22 cellular contexts compared by ENCODE assay signal in the genomic region with DNA sequence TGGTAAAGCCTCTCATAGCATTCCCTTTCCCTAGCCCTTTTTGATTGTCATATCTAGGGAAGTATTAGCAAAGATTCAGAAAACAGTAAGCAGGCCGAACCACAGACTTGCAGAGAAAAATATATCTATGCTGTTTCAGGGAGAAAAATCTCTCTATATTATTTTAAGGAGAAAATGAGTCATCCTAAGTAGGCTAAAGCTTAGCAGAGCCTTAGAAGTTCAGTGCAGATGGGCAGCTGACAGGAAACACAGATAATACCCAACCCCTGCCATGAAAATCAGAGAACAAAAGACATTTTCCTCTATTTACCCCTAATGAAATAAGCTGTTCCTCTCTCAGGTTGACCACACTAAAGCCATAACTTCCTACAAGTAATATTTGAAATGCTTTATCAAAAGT. TPM values are rescaled to one million over a fixed set of nuclear protein-coding genes. Genes with fewer than 3 reads are reported as not detected.
"Had no signal": no experiment of that assay in that cellular context is flagged by ENCODE, and none has a peak within 500 bp of the region (broad histone marks: within the 10 kb centered on the region; RNA-seq: fewer than 3 reads in every experiment).

No MANE protein-coding gene starts in this region.

- H3K9me3 Mint-ChIP-seq: activated naive CD4-positive, alpha-beta T cell treated with anti-CD3 and anti-CD28 coated beads for 36 hours; activated naive CD8-positive, alpha-beta T cell treated with anti-CD3 and anti-CD28 coated beads, Interleukin-2, amount 50 U/mL, for 24 hours; activated T-helper 2 cell treated with anti-CD3 and anti-CD28 coated beads, Interferon-gamma antibody, Interleukin-2, Interleukin-4, amounts not matched to agents 10 μg/mL and 5 μg/mL and 100 μg/mL, durations not matched to agents 14 hours and 24 hours and 36 hours; nephron progenitor cell; T-helper 1 cell treated with Interleukin-12 subunit alpha and Interleukin-12 subunit beta and Interleukin-4 antibody, amounts not matched to agents 30 μg/mL and 1 μg/mL, for 36 hours had no signal

- H3K27me3 ChIP-seq: esophagus squamous epithelium, hepatocyte, thyroid gland had no signal

- H3K4me2 ChIP-seq: hepatocyte had no signal

- H3K27me3 Mint-ChIP-seq: activated naive CD8-positive, alpha-beta T cell treated with anti-CD3 and anti-CD28 coated beads, Interleukin-2, amount 50 U/mL, for 24 hours had no signal

- H3K27ac Mint-ChIP-seq: activated naive CD4-positive, alpha-beta T cell treated with anti-CD3 and anti-CD28 coated beads for 36 hours; activated naive CD8-positive, alpha-beta T cell treated with anti-CD3 and anti-CD28 coated beads, Interleukin-2, amount 50 U/mL, for 24 hours; activated T-helper 2 cell treated with anti-CD3 and anti-CD28 coated beads, Interferon-gamma antibody, Interleukin-2, Interleukin-4, amounts not matched to agents 10 μg/mL and 5 μg/mL and 100 μg/mL, durations not matched to agents 14 hours and 24 hours and 36 hours; nephron progenitor cell; T-helper 1 cell treated with Interleukin-12 subunit alpha and Interleukin-12 subunit beta and Interleukin-4 antibody, amounts not matched to agents 30 μg/mL and 1 μg/mL, for 36 hours had no signal

- H3K9me3 ChIP-seq: esophagus squamous epithelium, lower lobe of right lung, thyroid gland had no signal

- DNase-seq: activated CD4-positive, alpha-beta T cell treated with anti-CD3 and anti-CD28 coated beads for 1 hour; activated CD4-positive, alpha-beta T cell treated with anti-CD3 and anti-CD28 coated beads, Interleukin-2, amount 50 U/mL, for 4 hours; activated naive CD4-positive, alpha-beta T cell treated with anti-CD3 and anti-CD28 coated beads for 36 hours; activated naive CD8-positive, alpha-beta T cell treated with anti-CD3 and anti-CD28 coated beads, Interleukin-2, amount 50 U/mL, for 24 hours; activated T-cell treated with anti-CD3 and anti-CD28 coated beads for 4 hours; aorta; cerebellar nuclear complex; effector CD8-positive, alpha-beta T cell; esophagus squamous epithelium; left colon; lower lobe of right lung; nephron progenitor cell; nucleus accumbens; retina; stimulated activated CD4-positive, alpha-beta T cell treated with anti-CD3 and anti-CD28 coated beads, Interleukin-2, amount 100 ng/mL, for 24 hours; stimulated activated naive CD4-positive, alpha-beta T cell treated with Interleukin-2 at 50 U/mL for 16 hours; thyroid gland had no signal

- H3K4me3 ChIP-seq: esophagus squamous epithelium, hepatocyte, lower lobe of right lung, thyroid gland had no signal

- H3K36me3 ChIP-seq: thyroid gland had no signal

- H2AFZ ChIP-seq: hepatocyte had no signal

- H3K4me3 Mint-ChIP-seq: activated naive CD4-positive, alpha-beta T cell treated with anti-CD3 and anti-CD28 coated beads for 36 hours; activated naive CD8-positive, alpha-beta T cell treated with anti-CD3 and anti-CD28 coated beads, Interleukin-2, amount 50 U/mL, for 24 hours; nephron progenitor cell; T-helper 1 cell treated with Interleukin-12 subunit alpha and Interleukin-12 subunit beta and Interleukin-4 antibody, amounts not matched to agents 30 μg/mL and 1 μg/mL, for 36 hours had no signal

- H3K27ac ChIP-seq: esophagus squamous epithelium, hepatocyte, lower lobe of right lung, thyroid gland, VCaP had no signal

- H3K79me2 ChIP-seq: hepatocyte had no signal

- H3K4me1 ChIP-seq: esophagus squamous epithelium, lower lobe of right lung, thyroid gland had no signal

RNA-seq across cellular contexts. Expression of a gene that starts 16.5 kb away (rescaled TPM):
- total RNA-seq: aorta, esophagus squamous epithelium, lower lobe of right lung, subcutaneous adipose tissue had no signal
